Comparison of ENCODE assay signal across 8 cellular contexts in genomic region chr17:42679001-42679491, GRCh38. TPM values are rescaled to one million over a fixed set of nuclear protein-coding genes. Genes with fewer than 3 reads are reported as not detected.
A peak's percentile ranks its signal among the peaks of the same experiment; 100 is the strongest.
DNase-seq lines count a peak whose midpoint lies in the region; ATAC-seq and TF ChIP-seq lines count a peak whose summit lies in the region.

No MANE protein-coding gene starts in this region.

- peak overlapping the region; percentile 66 for H3K4me3 ChIP-seq in HUES64 (ENCODE audit: low read length)

- H3K4me1 Mint-ChIP-seq in brain = peaks cover 76% of the 10 kb centered on the region
- H3K4me1 Mint-ChIP-seq in stimulated activated naive CD8-positive, alpha-beta T cell treated with anti-CD3 and anti-CD28 coated beads, Interleukin-15, Interleukin-2, amounts not matched to agents 100 ng/mL and 50 ng/mL, for 24 hours (ENCODE audit: low read depth) = peaks cover 71% of the 10 kb centered on the region

- H3K27me3 Mint-ChIP-seq in brain = peaks cover 13% of the 10 kb centered on the region
- peaks cover 42% of the 10 kb centered on the region for H3K27me3 Mint-ChIP-seq in stimulated activated naive CD8-positive, alpha-beta T cell treated with anti-CD3 and anti-CD28 coated beads, Interleukin-15, Interleukin-2, amounts not matched to agents 100 ng/mL and 50 ng/mL, for 24 hours

- peak overlapping the region; percentile 89 to 95 (median 93) for H3K4me3 Mint-ChIP-seq in brain
- H3K4me3 Mint-ChIP-seq in stimulated activated naive CD8-positive, alpha-beta T cell treated with anti-CD3 and anti-CD28 coated beads, Interleukin-15, Interleukin-2, amounts not matched to agents 100 ng/mL and 50 ng/mL, for 24 hours = peak overlapping the region; percentile 82

- H3K9me3 Mint-ChIP-seq in brain = peaks cover 0 to 5% (median 0%) of the 10 kb centered on the region in 5 experiments
- H3K9me3 Mint-ChIP-seq in stimulated activated naive CD8-positive, alpha-beta T cell treated with anti-CD3 and anti-CD28 coated beads, Interleukin-15, Interleukin-2, amounts not matched to agents 100 ng/mL and 50 ng/mL, for 24 hours = no peaks in the 10 kb centered on the region

- H3K27ac Mint-ChIP-seq in brain = peak overlapping the region; percentile 97 to 100 (median 98)
- H3K27ac Mint-ChIP-seq in stimulated activated naive CD8-positive, alpha-beta T cell treated with anti-CD3 and anti-CD28 coated beads, Interleukin-15, Interleukin-2, amounts not matched to agents 100 ng/mL and 50 ng/mL, for 24 hours = peak overlapping the region; percentile 50

- no peak for ATAC-seq in GM21360 (IDR thresholded peaks at IDR 0.05; ENCODE audit: unreplicated experiment)

- 10% methylated on average over 13 of the region's 16 CpGs for WGBS in HUES64

- H3K4me1 ChIP-seq in HUES64 (ENCODE audit: insufficient read depth, low read length) = peaks cover 44% of the 10 kb centered on the region

- no peaks in the 10 kb centered on the region for H3K9me3 ChIP-seq in HUES64 (ENCODE audit: insufficient read depth, low read depth, low read length)

- H3K9ac ChIP-seq in HUES64 (ENCODE audit: low read depth, low read length) = peak overlapping the region; percentile 89

- DNase-seq in COR-L47 (lab: John Stamatoyannopoulos, UW) (peak; percentile 81), OCI-M1 (lab: John Stamatoyannopoulos, UW) (peak; percentile 85), left kidney (ENCODE audit: low read depth, low spot score) (peak; percentile 73), GM19240 (ENCODE audit: insufficient read length, low spot score) (no peak)

- peaks cover 49% of the 10 kb centered on the region for H3K27me3 ChIP-seq in HUES64 (ENCODE audit: insufficient read depth, low read length)

- TF ChIP-seq CTCF in brain (conservative IDR thresholded peaks at IDR 0.05) = no peak

- H3K36me3 Mint-ChIP-seq in brain = peaks cover 3% of the 10 kb centered on the region
- H3K36me3 Mint-ChIP-seq in stimulated activated naive CD8-positive, alpha-beta T cell treated with anti-CD3 and anti-CD28 coated beads, Interleukin-15, Interleukin-2, amounts not matched to agents 100 ng/mL and 50 ng/mL, for 24 hours (ENCODE audit: low read depth) = no peaks in the 10 kb centered on the region

- no peaks in the 10 kb centered on the region for H3K36me3 ChIP-seq in HUES64 (ENCODE audit: insufficient read depth, low read length)

- H3K27ac ChIP-seq in HUES64 (ENCODE audit: low read depth, low read length) = peak overlapping the region; percentile 94

RNA-seq across cellular contexts. Expression of gene PLEKHH3, which starts 2.3 kb away (rescaled TPM):
- 10.0 TPM for polyA plus RNA-seq in HUES64 (2013, experiment 1 of 2)
- 12.9 TPM for polyA plus RNA-seq in HUES64 (2013, experiment 2 of 2)
- polyA plus RNA-seq in brain (ENCODE audit: insufficient read depth, low read depth, low replicate concordance) = 38.5 TPM

RNA-seq across cellular contexts. Expression of gene CCR10, which starts 2.6 kb away (rescaled TPM):
- polyA plus RNA-seq in HUES64 (2013, experiment 1 of 2) = 0.20 TPM
- 1.1 TPM for polyA plus RNA-seq in HUES64 (2013, experiment 2 of 2)
- 3.1 TPM for polyA plus RNA-seq in brain (ENCODE audit: insufficient read depth, low read depth, low replicate concordance)

RNA-seq across cellular contexts. Expression of gene CNTNAP1, which starts 3.3 kb away (rescaled TPM):
- 4.1 TPM for polyA plus RNA-seq in HUES64 (2013, experiment 1 of 2)
- 6.6 TPM for polyA plus RNA-seq in HUES64 (2013, experiment 2 of 2)
- 20.0 TPM for polyA plus RNA-seq in brain (ENCODE audit: insufficient read depth, low read depth, low replicate concordance)

RNA-seq across cellular contexts. Expression of gene TUBG2, which starts 20.0 kb away (rescaled TPM):
- polyA plus RNA-seq in HUES64 (2013, experiment 1 of 2) = 8.3 TPM
- 10.7 TPM for polyA plus RNA-seq in HUES64 (2013, experiment 2 of 2)
- 65.3 TPM for polyA plus RNA-seq in brain (ENCODE audit: insufficient read depth, low read depth, low replicate concordance)
